ENCODE assay signal across 1 cellular context in genomic region chr9:130333041-130334040, GRCh38.
TF ChIP-seq lines count a peak whose summit lies in the region.

No MANE protein-coding gene starts in this region.

TF ChIP-seq in K562, 482 proteins besides CTCF, POLR2A, EP300 and RAD21 (continued from another document):
- TF ChIP-seq, protein P1, sequence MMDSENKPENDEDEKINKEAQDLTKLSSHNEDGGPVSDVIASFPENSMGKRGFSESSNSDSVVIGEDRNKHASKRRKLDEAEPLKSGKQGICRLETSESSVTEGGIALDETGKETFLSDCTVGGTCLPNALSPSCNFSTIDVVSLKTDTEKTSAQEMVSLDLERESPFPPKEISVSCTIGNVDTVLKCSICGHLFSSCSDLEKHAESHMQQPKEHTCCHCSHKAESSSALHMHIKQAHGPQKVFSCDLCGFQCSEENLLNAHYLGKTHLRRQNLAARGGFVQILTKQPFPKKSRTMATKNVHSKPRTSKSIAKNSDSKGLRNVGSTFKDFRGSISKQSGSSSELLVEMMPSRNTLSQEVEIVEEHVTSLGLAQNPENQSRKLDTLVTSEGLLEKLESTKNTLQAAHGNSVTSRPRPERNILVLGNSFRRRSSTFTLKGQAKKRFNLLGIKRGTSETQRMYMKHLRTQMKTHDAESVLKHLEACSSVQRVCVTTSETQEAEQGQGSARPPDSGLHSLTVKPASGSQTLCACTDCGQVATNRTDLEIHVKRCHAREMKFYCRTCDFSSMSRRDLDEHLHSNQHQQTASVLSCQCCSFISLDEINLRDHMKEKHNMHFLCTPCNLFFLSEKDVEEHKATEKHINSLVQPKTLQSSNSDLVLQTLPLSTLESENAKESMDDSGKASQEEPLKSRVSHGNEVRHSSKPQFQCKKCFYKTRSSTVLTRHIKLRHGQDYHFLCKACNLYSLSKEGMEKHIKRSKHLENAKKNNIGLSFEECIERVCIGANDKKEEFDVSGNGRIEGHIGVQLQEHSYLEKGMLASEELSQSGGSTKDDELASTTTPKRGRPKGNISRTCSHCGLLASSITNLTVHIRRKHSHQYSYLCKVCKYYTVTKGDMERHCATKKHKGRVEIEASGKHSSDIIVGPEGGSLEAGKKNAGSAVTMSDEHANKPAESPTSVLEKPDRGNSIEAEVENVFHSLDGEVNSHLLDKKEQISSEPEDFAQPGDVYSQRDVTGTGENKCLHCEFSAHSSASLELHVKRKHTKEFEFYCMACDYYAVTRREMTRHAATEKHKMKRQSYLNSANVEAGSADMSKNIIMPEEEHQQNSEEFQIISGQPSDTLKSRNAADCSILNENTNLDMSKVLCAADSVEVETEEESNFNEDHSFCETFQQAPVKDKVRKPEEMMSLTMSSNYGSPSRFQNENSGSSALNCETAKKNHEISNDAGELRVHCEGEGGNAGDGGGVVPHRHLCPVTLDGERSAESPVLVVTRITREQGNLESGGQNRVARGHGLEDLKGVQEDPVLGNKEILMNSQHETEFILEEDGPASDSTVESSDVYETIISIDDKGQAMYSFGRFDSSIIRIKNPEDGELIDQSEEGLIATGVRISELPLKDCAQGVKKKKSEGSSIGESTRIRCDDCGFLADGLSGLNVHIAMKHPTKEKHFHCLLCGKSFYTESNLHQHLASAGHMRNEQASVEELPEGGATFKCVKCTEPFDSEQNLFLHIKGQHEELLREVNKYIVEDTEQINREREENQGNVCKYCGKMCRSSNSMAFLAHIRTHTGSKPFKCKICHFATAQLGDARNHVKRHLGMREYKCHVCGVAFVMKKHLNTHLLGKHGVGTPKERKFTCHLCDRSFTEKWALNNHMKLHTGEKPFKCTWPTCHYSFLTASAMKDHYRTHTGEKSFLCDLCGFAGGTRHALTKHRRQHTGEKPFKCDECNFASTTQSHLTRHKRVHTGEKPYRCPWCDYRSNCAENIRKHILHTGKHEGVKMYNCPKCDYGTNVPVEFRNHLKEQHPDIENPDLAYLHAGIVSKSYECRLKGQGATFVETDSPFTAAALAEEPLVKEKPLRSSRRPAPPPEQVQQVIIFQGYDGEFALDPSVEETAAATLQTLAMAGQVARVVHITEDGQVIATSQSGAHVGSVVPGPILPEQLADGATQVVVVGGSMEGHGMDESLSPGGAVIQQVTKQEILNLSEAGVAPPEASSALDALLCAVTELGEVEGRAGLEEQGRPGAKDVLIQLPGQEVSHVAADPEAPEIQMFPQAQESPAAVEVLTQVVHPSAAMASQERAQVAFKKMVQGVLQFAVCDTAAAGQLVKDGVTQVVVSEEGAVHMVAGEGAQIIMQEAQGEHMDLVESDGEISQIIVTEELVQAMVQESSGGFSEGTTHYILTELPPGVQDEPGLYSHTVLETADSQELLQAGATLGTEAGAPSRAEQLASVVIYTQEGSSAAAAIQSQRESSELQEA (IDR thresholded peaks at IDR 0.05; ENCODE audit: low read depth) = no peak
- peak; percentile 73 to 77 for TF ChIP-seq NRF1 (conservative IDR thresholded peaks at IDR 0.05 in 1 of 2, IDR thresholded peaks at IDR 0.05 in 1 of 2)
- no peak for TF ChIP-seq JUN (IDR thresholded peaks at IDR 0.05; ENCODE audit: borderline replicate concordance, low read depth, low read length)
- TF ChIP-seq JUN (CRISPR knock-in tag; IDR thresholded peaks at IDR 0.05; ENCODE audit: borderline replicate concordance) = no peak
